In the genomic region with DNA sequence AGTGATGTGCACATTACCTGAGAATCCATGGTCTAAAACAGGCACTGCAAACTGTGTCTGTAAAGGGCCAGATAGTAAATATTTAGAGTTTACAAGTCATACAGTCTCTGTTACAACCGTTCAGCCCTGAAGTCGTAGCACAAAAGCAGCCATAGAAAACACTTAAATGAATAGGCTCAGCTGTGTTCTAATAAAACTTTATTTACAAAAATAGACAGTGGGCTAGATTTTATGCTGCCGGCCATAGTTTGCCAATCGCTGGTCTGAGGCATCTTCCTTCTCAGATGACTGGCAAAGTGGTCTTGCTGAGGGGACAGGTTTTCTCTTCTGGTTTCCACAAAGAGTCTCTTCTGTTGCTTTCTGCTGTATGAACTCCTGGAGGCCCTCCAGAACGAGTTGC, we compare ENCODE assay signal across 23 cellular contexts.
"Had no signal": no experiment of that assay in that cellular context is flagged by ENCODE, and none has a peak within 500 bp of the region (broad histone marks: within the 10 kb centered on the region; RNA-seq: fewer than 3 reads in every experiment).

No MANE protein-coding gene starts in this region.

- FAIRE-seq: kidney, pancreas had no signal

- H3K4me2 ChIP-seq: neural progenitor cell had no signal

- H3K27ac ChIP-seq: left lung, lower lobe of right lung, neural progenitor cell, prostate gland, skin epidermis, spleen, suprapubic skin, thoracic aorta, tibial artery, vagina had no signal

- ATAC-seq: left colon, lower lobe of right lung, natural killer cell, right cardiac atrium, sciatic nerve had no signal

- H3K9me3 ChIP-seq: left lung, lower lobe of right lung, pancreas, prostate gland, spleen, suprapubic skin, thoracic aorta, tibial artery, vagina had no signal

- H3K4me1 ChIP-seq: left lung, lower lobe of right lung, neural progenitor cell, prostate gland, spleen, suprapubic skin, tibial artery, vagina had no signal

- DNase-seq: hypothalamus; kidney; left colon; left lung; lower lobe of right lung; naive B cell; natural killer cell; nephron progenitor cell; posterior cingulate gyrus; retina; right cardiac atrium; spleen; stimulated activated CD4-positive, alpha-beta T cell treated with anti-CD3 and anti-CD28 coated beads, Interleukin-4, amount 100 ng/mL, for 24 hours; stimulated activated naive CD4-positive, alpha-beta T cell; tibial artery had no signal

- H3K36me3 ChIP-seq: left lung, lower lobe of right lung, neural progenitor cell, pancreas, prostate gland, spleen, suprapubic skin, thoracic aorta, tibial artery, vagina had no signal

- H3K9ac ChIP-seq: neural progenitor cell had no signal

- H3K4me3 ChIP-seq: left lung, lower lobe of right lung, neural progenitor cell, pancreas, prostate gland, skin epidermis, spleen, suprapubic skin, thoracic aorta, tibial artery, vagina had no signal

- H2AFZ ChIP-seq: neural progenitor cell had no signal

- H3K27me3 ChIP-seq: left lung, neural progenitor cell, pancreas, suprapubic skin, tibial artery, vagina had no signal
